13 cellular contexts compared by ENCODE assay signal in genomic region chr21:35045539-35046222, GRCh38. TPM values are rescaled to one million over a fixed set of nuclear protein-coding genes. Genes with fewer than 3 reads are reported as not detected.
A peak's percentile ranks its signal among the peaks of the same experiment; 100 is the strongest.
DNase-seq lines count a peak whose midpoint lies in the region; ATAC-seq, FAIRE-seq and TF ChIP-seq lines count a peak whose summit lies in the region.
"Had no signal": no experiment of that assay in that cellular context is flagged by ENCODE, and none has a peak within 500 bp of the region (broad histone marks: within the 10 kb centered on the region; RNA-seq: fewer than 3 reads in every experiment).

No MANE protein-coding gene starts in this region.

- H4K20me1 ChIP-seq in GM12878 (ENCODE audit: control insufficient read depth, insufficient read depth), result no peaks in the 10 kb centered on the region

- BruUV-seq in GM12878 (replicated peaks; lab: Mats Ljungman, UMichigan), result no TSS peak

- H3K27ac ChIP-seq in GM12878 (ENCODE audit: control insufficient read depth, insufficient read depth) (peak overlapping the region; percentile 78), skin epidermis (peak overlapping the region in 17 of 21 experiments; percentile 0 to 96 (median 80)), heart left ventricle (peak overlapping the region in 1 of 12 donors; percentile 92)

- H3K36me3 ChIP-seq in GM12878 (ENCODE audit: control insufficient read depth in 2 of 2, insufficient read depth in 2 of 2, low read length in 1 of 2) (no peaks in the 10 kb centered on the region), heart left ventricle (no peaks in the 10 kb centered on the region)

- peak overlapping the region; percentile 75 for H3K4me2 ChIP-seq in GM12878 (ENCODE audit: control insufficient read depth, insufficient read depth)

- H2AFZ ChIP-seq in GM12878 (ENCODE audit: control insufficient read depth, low read depth, low read length), result no peak overlapping the region

- TF ChIP-seq CTCF in GM12875 (IDR thresholded peaks at IDR 0.05; ENCODE audit: borderline replicate concordance, insufficient read depth, low read depth, low read length), result no peak
- no peak for TF ChIP-seq CTCF in GM12878 (IDR thresholded peaks at IDR 0.05 in 2 of 3, conservative IDR thresholded peaks at IDR 0.05 in 1 of 3; ENCODE audit: control insufficient read depth in 2 of 3, extremely low read depth in 1 of 3, insufficient read depth in 1 of 3, low read depth in 3 of 3, low read length in 3 of 3)
- no peak for TF ChIP-seq CTCF in heart left ventricle (IDR thresholded peaks at IDR 0.05)

- DNase-seq in T-helper 1 cell, result peak in 4 of 5 donors; percentile 30 to 72 (median 48)
- DNase-seq in GM12878 (ENCODE audit: low read depth, low spot score), result no peak
- no peak for DNase-seq in pons (ENCODE audit: low spot score)
- DNase-seq in heart left ventricle, result no peak
- no peak for DNase-seq in nucleus accumbens (lab: John Stamatoyannopoulos, UW)
- no peak for DNase-seq in NCI-H187 (lab: John Stamatoyannopoulos, UW)
- DNase-seq: EL, foreskin keratinocyte, NCI-H146 had no signal

- H3K79me2 ChIP-seq in GM12878 (ENCODE audit: control insufficient read depth, insufficient read depth, low read length), result no peaks in the 10 kb centered on the region

- intact Hi-C loops in GM12878 (cut with micrococcal nuclease; ENCODE audit: unreplicated experiment) (loop anchor here (2.0 to 5.0 kb wide), 3 partner anchors 59 to 243 kb away; no protein-coding TSS in a partner anchor), heart left ventricle (cut with DNase I) (loop anchor here in 5 of 10 donors (5.0 to 10.0 kb wide), 5 partner anchors 151 to 899 kb away; no protein-coding TSS in a partner anchor)

- 5% methylated on average over 16 of the region's 16 CpGs for WGBS in GM12878 (ENCODE audit: insufficient coverage, insufficient replicate concordance, low lambda C conversion rate, missing lambda C conversion rate)
- 82 to 89% (median 87%) methylated on average over 16 of the region's 16 CpGs for WGBS in heart left ventricle, 4 donors

- no peak for FAIRE-seq in GM12878 (lab: Jason Lieb, UNC)

- H3K4me3 ChIP-seq in GM12875 (ENCODE audit: low read depth, low read length) (peak overlapping the region; percentile 56), GM12878 (peak overlapping the region; percentile 48; the same call in 1 of the 2 replicates), skin epidermis (peak overlapping the region in 6 of 7 experiments; percentile 14 to 48 (median 39)), heart left ventricle (peak overlapping the region in 2 of 12 donors; percentile 18 to 68)

- RAD21 ChIA-PET in GM12878 (lab: Charles Lee; ENCODE audit: unreplicated experiment), result no interaction called here

- CTCF ChIA-PET in GM12878 (lab: Yijun Ruan, JAX), result no interaction called here

- TF ChIP-seq EP300 in GM12878 (IDR thresholded peaks at IDR 0.05; ENCODE audit: borderline replicate concordance in 1 of 2, control insufficient read depth in 1 of 2, low read depth in 2 of 2, low read length in 2 of 2), result no peak

- H3K4me1 ChIP-seq in GM12878 (ENCODE audit: control insufficient read depth, insufficient read depth, low read length) (peaks cover 85% of the 10 kb centered on the region), heart left ventricle (peaks cover 0 to 85% (median 1%) of the 10 kb centered on the region in 12 donors)

- POLR2A ChIA-PET in GM12878 (lab: Charles Lee), result no interaction called here

- H3K27me3 ChIP-seq in GM12878 (replicated peaks in 1 of 2; ENCODE audit: control insufficient read depth in 2 of 2, insufficient read depth in 2 of 2, low read length in 1 of 2), result peaks cover 0 to 1% of the 10 kb centered on the region in 2 experiments; a peak in 1 of 4 replicates
- H3K27me3 ChIP-seq in heart left ventricle, result peaks cover 0 to 14% (median 0%) of the 10 kb centered on the region in 9 donors
- H3K27me3 ChIP-seq: foreskin keratinocyte had no signal

- in situ Hi-C loops in GM12878 (cut with MboI), result no loop called here

- SMC1A ChIA-PET in GM12878 (lab: Charles Lee; ENCODE audit: uncharacterized antibody, unreplicated experiment), result no interaction called here

- peak overlapping the region; percentile 24; the same call in 1 of the 2 replicates for H3K9ac ChIP-seq in GM12878 (ENCODE audit: control insufficient read depth, insufficient read depth, low read length)

- TF ChIP-seq POLR2A in GM12878 (IDR thresholded peaks at IDR 0.05; ENCODE audit: low read depth, low read length), result 0 out of 2 replicates have a peak, but pooled peaks have one; percentile 27
- no peak for TF ChIP-seq POLR2A in heart left ventricle (IDR thresholded peaks at IDR 0.05)

- no peak for TF ChIP-seq RAD21 in GM12878 (IDR thresholded peaks at IDR 0.05; ENCODE audit: insufficient read depth, low read depth, low read length)

- H3K9me3 ChIP-seq in GM12878 (replicated peaks; ENCODE audit: control insufficient read depth, insufficient read depth, low read length), result no peaks in the 10 kb centered on the region
- H3K9me3 ChIP-seq in heart left ventricle, result no peaks in the 10 kb centered on the region

- ATAC-seq in GM12878 (no peak), heart left ventricle (no peak)
- ATAC-seq: foreskin keratinocyte, HCT116, sciatic nerve had no signal

TF ChIP-seq in GM12878, 131 proteins besides CTCF, POLR2A, EP300 and RAD21 (continues in another document):
- no peak for TF ChIP-seq RFX5 (IDR thresholded peaks at IDR 0.05; ENCODE audit: low read depth, low read length)
- TF ChIP-seq BHLHE40 (IDR thresholded peaks at IDR 0.05; ENCODE audit: borderline replicate concordance in 1 of 2, low read depth in 2 of 2, low read length in 1 of 2), result peak; percentile 32 to 63; a peak in 1 of 4 replicates
- peak in 1 of 2 experiments; percentile 52; a peak in 1 of 4 replicates for TF ChIP-seq ETV6 (conservative IDR thresholded peaks at IDR 0.05 in 1 of 2, IDR thresholded peaks at IDR 0.05 in 1 of 2; ENCODE audit: borderline replicate concordance in 1 of 2, low read depth in 1 of 2)
- peak; percentile 43; the same call in 1 of the 3 replicates for TF ChIP-seq POU2F2 (IDR thresholded peaks at IDR 0.05; ENCODE audit: borderline replicate concordance, low read depth, low read length)
- TF ChIP-seq EED (IDR thresholded peaks at IDR 0.05; ENCODE audit: low read depth), result peak; percentile 93; the same call in 1 of the 2 replicates
- TF ChIP-seq TCF7 (IDR thresholded peaks at IDR 0.05; ENCODE audit: borderline replicate concordance), result peak; percentile 77
- TF ChIP-seq SIX5 (IDR thresholded peaks at IDR 0.05; ENCODE audit: low read depth, low read length, severe bottlenecking), result no peak
- TF ChIP-seq SMC3 (IDR thresholded peaks at IDR 0.05; ENCODE audit: borderline replicate concordance, low read length), result no peak
- no peak for TF ChIP-seq ZBTB40 (IDR thresholded peaks at IDR 0.05; ENCODE audit: borderline replicate concordance)

RNA-seq across cellular contexts. Expression of gene RUNX1, which starts 3.4 kb away (rescaled TPM):
- total RNA-seq in GM12878 (2013; cell fraction: nucleolus; rRNA removed), result 8.4 and 9.3 TPM in 2 replicates
- 5.3 and 5.6 TPM in 2 replicates for total RNA-seq in GM12878 (2014; rRNA removed)
- total RNA-seq in GM12878 (2014; rRNA removed; fragmentation: Illumina TruSeq; extraction: Trizol), result 3.8 and 3.9 TPM in 2 replicates
- total RNA-seq in GM12878 (2021), result 13.3 and 15.2 TPM in 2 replicates
- 3.5 TPM for polyA plus RNA-seq in GM12878 (2011; ENCODE audit: low read depth)
- 0.55 and 0.98 TPM in 2 replicates for polyA plus RNA-seq in GM12878 (2011; rRNA removed)
- polyA plus RNA-seq in GM12878 (2011; cell fraction: cytosol; rRNA removed), result 0.42 and 0.67 TPM in 2 replicates
- polyA plus RNA-seq in GM12878 (2011; cell fraction: nucleus; rRNA removed), result 1.9 and 2.6 TPM in 2 replicates
- 6.0 and 6.7 TPM in 2 replicates for polyA plus RNA-seq in GM12878 (2012)
- 6.2 and 7.6 TPM in 2 replicates for polyA plus RNA-seq in GM12878 (2014; fragmentation: Illumina TruSeq; extraction: Trizol)
- 1 to 10 TPM in 1 of 2 experiments, under 1 TPM in 1; 0.90 to 1.4 TPM for polyA plus RNA-seq in GM12878 (2014; fragmentation: Nextera tagmentation; extraction: Ambion mirVana)
- polyA plus RNA-seq in GM12878 (2014; rRNA removed), result 6.1 and 7.1 TPM in 2 replicates
- 1 to 10 TPM; 3.3 to 4.3 TPM for polyA plus RNA-seq in GM12878 (2016; fragmentation: Nextera tagmentation; extraction: Ambion mirVana)
- 1.2 and 1.7 TPM in 2 replicates for polyA minus RNA-seq in GM12878 (2011; rRNA and poly(A)+ RNA removed)
- polyA minus RNA-seq in GM12878 (2011; cell fraction: cytosol; rRNA and poly(A)+ RNA removed), result 0.53 and 1.1 TPM in 2 replicates
- polyA minus RNA-seq in GM12878 (2011; cell fraction: nucleus; rRNA and poly(A)+ RNA removed), result 3.4 and 6.2 TPM in 2 replicates
- total RNA-seq in heart left ventricle, result 10 to 100 TPM in 2 of 9 donors, 1 to 10 TPM in 7; 1.5 to 54.5 (median 4.9) TPM
- polyA plus RNA-seq in heart left ventricle, result 1 to 10 TPM in 1 of 2 donors, under 1 TPM in 1; 0.61 to 1.9 TPM

Comparison
In these comparisons a context has a peak if more than half of its experiments do, and no peak if none do; other contexts are left out.
1. DNase-seq: peak in T-helper 1 cell (4 of 5); none in GM12878 (single experiment), pons (single experiment), heart left ventricle (0 of 5), nucleus accumbens (0 of 56) and NCI-H187 (0 of 2).